Comparison of ENCODE assay signal across 13 cellular contexts in genomic region chr7:77791336-77791735, GRCh38. TPM values are rescaled to one million over a fixed set of nuclear protein-coding genes. Genes with fewer than 3 reads are reported as not detected.
DNase-seq lines count a peak whose midpoint lies in the region; ATAC-seq, FAIRE-seq and TF ChIP-seq lines count a peak whose summit lies in the region.
"Had no signal": no experiment of that assay in that cellular context is flagged by ENCODE, and none has a peak within 500 bp of the region (broad histone marks: within the 10 kb centered on the region; RNA-seq: fewer than 3 reads in every experiment).

No MANE protein-coding gene starts in this region.

- peak overlapping the region; percentile 50 for H3K27ac Mint-ChIP-seq in GM23338
- H3K27ac Mint-ChIP-seq in mesothelial cell of epicardium, result peak overlapping the region; percentile 23
- H3K27ac Mint-ChIP-seq in stimulated activated naive CD8-positive, alpha-beta T cell treated with anti-CD3 and anti-CD28 coated beads, Interleukin-15, amount 100 ng/mL, for 72 hours, result no peak overlapping the region

- CTCF ChIA-PET in PC-3 (lab: Charles Lee), result no interaction called here

- H3K4me2 ChIP-seq in GM23338 (peak overlapping the region; percentile 12; the same call in 1 of the 2 replicates), PC-3 (ENCODE audit: low read length) (peak overlapping the region; percentile 11; the same call in 1 of the 2 replicates)

- no TSS peak for BruUV-seq in PC-3 (replicated peaks; lab: Mats Ljungman, UMichigan)

- H3K27me3 ChIP-seq in GM23338 (ENCODE audit: insufficient read depth), result no peaks in the 10 kb centered on the region
- no peaks in the 10 kb centered on the region for H3K27me3 ChIP-seq in PC-3 (ENCODE audit: low read length)

- H3K4me1 ChIP-seq in GM23338 (ENCODE audit: insufficient read depth) (peaks cover 13% of the 10 kb centered on the region), PC-3 (ENCODE audit: insufficient read depth, low read length) (peaks cover 10% of the 10 kb centered on the region; the same call in 1 of the 2 replicates)

- H2AFZ ChIP-seq in GM23338 (no peak overlapping the region), PC-3 (ENCODE audit: low read length) (no peak overlapping the region; the same call in 1 of the 2 replicates)

- H4K20me1 ChIP-seq in GM23338 (replicated peaks; ENCODE audit: insufficient read depth) (peaks cover 5% of the 10 kb centered on the region; the same call in 1 of the 2 replicates), PC-3 (ENCODE audit: low read length) (0 out of 2 replicates have a peak, but pooled peaks cover 1% of the 10 kb centered on the region)

- H3K4me3 Mint-ChIP-seq in GM23338 (no peak overlapping the region; the same call in 2 of the 3 replicates), mesothelial cell of epicardium (no peak overlapping the region)
- H3K4me3 Mint-ChIP-seq in stimulated activated naive CD8-positive, alpha-beta T cell treated with anti-CD3 and anti-CD28 coated beads, Interleukin-15, amount 100 ng/mL, for 72 hours, result no peak overlapping the region

- H3K4me1 Mint-ChIP-seq in GM23338 (peaks cover 6% of the 10 kb centered on the region), mesothelial cell of epicardium (peaks cover 1% of the 10 kb centered on the region)
- H3K4me1 Mint-ChIP-seq in stimulated activated naive CD8-positive, alpha-beta T cell treated with anti-CD3 and anti-CD28 coated beads, Interleukin-15, amount 100 ng/mL, for 72 hours, result peaks cover 20% of the 10 kb centered on the region

- H3K9ac ChIP-seq in PC-3 (ENCODE audit: low read length), result no peak overlapping the region

- H3K27ac ChIP-seq in GM23338 (ENCODE audit: low read depth) (peak overlapping the region; percentile 24; the same call in 1 of the 2 replicates), PC-3 (ENCODE audit: low read length) (peak overlapping the region; percentile 8; the same call in 1 of the 2 replicates)

- H3K9me3 Mint-ChIP-seq in GM23338, result peaks cover 6% of the 10 kb centered on the region; the same call in 2 of the 3 replicates
- H3K9me3 Mint-ChIP-seq in mesothelial cell of epicardium, result peaks cover 4% of the 10 kb centered on the region
- no peaks in the 10 kb centered on the region for H3K9me3 Mint-ChIP-seq in stimulated activated naive CD8-positive, alpha-beta T cell treated with anti-CD3 and anti-CD28 coated beads, Interleukin-15, amount 100 ng/mL, for 72 hours

- H3K27me3 Mint-ChIP-seq in GM23338 (ENCODE audit: insufficient read depth, low read depth, poor library complexity) (peaks cover 6% of the 10 kb centered on the region), mesothelial cell of epicardium (ENCODE audit: low read depth) (no peaks in the 10 kb centered on the region)
- H3K27me3 Mint-ChIP-seq in stimulated activated naive CD8-positive, alpha-beta T cell treated with anti-CD3 and anti-CD28 coated beads, Interleukin-15, amount 100 ng/mL, for 72 hours, result no peaks in the 10 kb centered on the region

- H3K36me3 Mint-ChIP-seq in GM23338 (ENCODE audit: low read depth) (peaks cover 9% of the 10 kb centered on the region), mesothelial cell of epicardium (peaks cover 18% of the 10 kb centered on the region)

- intact Hi-C loops in PC-3 (cut with micrococcal nuclease), result no loop called here

- H3K9me2 ChIP-seq in GM23338 (ENCODE audit: insufficient read depth), result no peaks in the 10 kb centered on the region
- no peaks in the 10 kb centered on the region for H3K9me2 ChIP-seq in PC-3 (replicated peaks; ENCODE audit: low read length)

- H3K79me2 ChIP-seq in GM23338 (replicated peaks; ENCODE audit: insufficient read depth) (peaks cover 27% of the 10 kb centered on the region), PC-3 (ENCODE audit: low read length) (peaks cover 14% of the 10 kb centered on the region)

- DNase-seq in GM23338 (ENCODE audit: low spot score) (no peak), NCI-H1436 treated with DMSO at 0.1 percent for 48 hours (lab: John Stamatoyannopoulos, UW) (peak; percentile 37), PC-3 (peak; percentile 32), mesothelial cell of epicardium (ENCODE audit: low spot score in 2 of 2, unreplicated experiment in 2 of 2) (no peak), urothelium cell line (ENCODE audit: low spot score) (no peak)
- no peak for DNase-seq in stimulated activated naive CD8-positive, alpha-beta T cell treated with anti-CD3 and anti-CD28 coated beads, Interleukin-15, amount 100 ng/mL, for 72 hours
- DNase-seq: activated CD8-positive, alpha-beta memory T cell treated with anti-CD3 and anti-CD28 coated beads, Interleukin-2, amount 50 U/mL, for 48 hours; DMS 273 treated with DMSO at 0.1 percent for 48 hours; head of caudate nucleus; trophoblast cell had no signal

- H3K9me3 ChIP-seq in PC-3 (ENCODE audit: low read length), result no peaks in the 10 kb centered on the region

- TF ChIP-seq CTCF in GM23338 (conservative IDR thresholded peaks at IDR 0.05; ENCODE audit: low read depth in 2 of 2) (no peak), PC-3 (conservative IDR thresholded peaks at IDR 0.05; ENCODE audit: low read depth, low read length) (no peak), mesothelial cell of epicardium (IDR thresholded peaks at IDR 0.05; ENCODE audit: unreplicated experiment) (no peak)

- no peak for FAIRE-seq in urothelium cell line (lab: Jason Lieb, UNC)
- FAIRE-seq: keratinocyte had no signal

- no peak for ATAC-seq in GM23338
- peak; percentile 68 for ATAC-seq in PC-3
- no peak for ATAC-seq in HG03354 (IDR thresholded peaks at IDR 0.05; ENCODE audit: poor library complexity, severe bottlenecking, unreplicated experiment)
- ATAC-seq in stimulated activated naive CD8-positive, alpha-beta T cell treated with anti-CD3 and anti-CD28 coated beads, Interleukin-15, amount 100 ng/mL, for 72 hours, result no peak
- ATAC-seq in HG02970 (IDR thresholded peaks at IDR 0.05; ENCODE audit: low FRiP score, unreplicated experiment), result no peak

- POLR2A ChIA-PET in PC-3 (lab: Charles Lee; ENCODE audit: unreplicated experiment), result no interaction called here

- H3K4me3 ChIP-seq in GM23338 (0 out of 2 replicates have a peak overlapping the region, but pooled peaks have one; percentile 3), PC-3 (ENCODE audit: low read length) (no peak overlapping the region)

- H3K36me3 ChIP-seq in GM23338 (ENCODE audit: insufficient read depth) (no peaks in the 10 kb centered on the region), PC-3 (ENCODE audit: low read depth, low read length) (no peaks in the 10 kb centered on the region)

- no peaks in the 10 kb centered on the region for H3F3A ChIP-seq in GM23338 (replicated peaks; ENCODE audit: low read depth)
- H3F3A ChIP-seq in PC-3 (ENCODE audit: low read length, unreplicated experiment), result no peaks in the 10 kb centered on the region

TF ChIP-seq in GM23338, 12 proteins besides CTCF, POLR2A, EP300 and RAD21:
- TF ChIP-seq EZH2phosphoT487 (IDR thresholded peaks at IDR 0.05; ENCODE audit: unreplicated experiment) (no peak), NANOG (IDR thresholded peaks at IDR 0.05; ENCODE audit: borderline replicate concordance) (peak; percentile 33; the same call in 1 of the 2 replicates), STAT1 (IDR thresholded peaks at IDR 0.05; ENCODE audit: unreplicated experiment) (no peak)

RNA-seq across cellular contexts. Expression of gene TMEM60, which starts 6.9 kb away (rescaled TPM):
- total RNA-seq in GM23338 (2014; rRNA removed; shearing (Covaris generic)), result 23.1 and 29.5 TPM in 2 replicates
- polyA plus RNA-seq in GM23338 (2016; fragmentation: Nextera tagmentation; extraction: Ambion mirVana), result 61.5 and 68.2 TPM in 2 replicates
- total RNA-seq in PC-3 (2014; rRNA removed) (6.9 and 8.1 TPM in 2 replicates), mesothelial cell of epicardium (14.2 to 17.2 TPM (median 16.5 TPM) in 3 replicates)

RNA-seq across cellular contexts. Expression of gene PHTF2, which starts 7.2 kb away (rescaled TPM):
- total RNA-seq in GM23338 (2014; rRNA removed; shearing (Covaris generic)), result 21.6 and 24.1 TPM in 2 replicates
- polyA plus RNA-seq in GM23338 (2016; fragmentation: Nextera tagmentation; extraction: Ambion mirVana), result 10.2 and 14.6 TPM in 2 replicates
- total RNA-seq in PC-3 (2014; rRNA removed), result 13.9 and 20.4 TPM in 2 replicates
- 36.1 to 38.2 TPM (median 37.5 TPM) in 3 replicates for total RNA-seq in mesothelial cell of epicardium

Comparison
In these comparisons a context has a peak if more than half of its experiments do, and no peak if none do; other contexts are left out.
1. DNase-seq: peak in NCI-H1436 treated with DMSO at 0.1 percent for 48 hours (single experiment) and PC-3 (single experiment); none in GM23338 (single experiment), mesothelial cell of epicardium (0 of 2), stimulated activated naive CD8-positive, alpha-beta T cell treated with anti-CD3 and anti-CD28 coated beads, Interleukin-15, amount 100 ng/mL, for 72 hours (0 of 2) and urothelium cell line (single experiment).
2. H3K27ac Mint-ChIP-seq: peak in GM23338 (single experiment) and mesothelial cell of epicardium (single experiment); none in stimulated activated naive CD8-positive, alpha-beta T cell treated with anti-CD3 and anti-CD28 coated beads, Interleukin-15, amount 100 ng/mL, for 72 hours (0 of 2).